Comparison of ENCODE assay signal across 9 cellular contexts in genomic region chr11:20647976-20648565, GRCh38. TPM values are rescaled to one million over a fixed set of nuclear protein-coding genes. Genes with fewer than 3 reads are reported as not detected.
DNase-seq lines count a peak whose midpoint lies in the region; ATAC-seq, FAIRE-seq and TF ChIP-seq lines count a peak whose summit lies in the region.
"Had no signal": no experiment of that assay in that cellular context is flagged by ENCODE, and none has a peak within 500 bp of the region (broad histone marks: within the 10 kb centered on the region; RNA-seq: fewer than 3 reads in every experiment).

No MANE protein-coding gene starts in this region.

- H3K4me1 Mint-ChIP-seq in activated CD4-positive, alpha-beta T cell treated with anti-CD3 and anti-CD28 coated beads, Interleukin-2, amount 10 ng/mL, durations not matched to agents 24 days and 14 days = no peaks in the 10 kb centered on the region

- ATAC-seq in HG02970 (IDR thresholded peaks at IDR 0.05; ENCODE audit: low FRiP score, unreplicated experiment) = no peak

- no peak overlapping the region for H3K27ac Mint-ChIP-seq in activated CD4-positive, alpha-beta T cell treated with anti-CD3 and anti-CD28 coated beads, Interleukin-2, amount 10 ng/mL, durations not matched to agents 24 days and 14 days

- H3K27me3 ChIP-seq in neutrophil = no peaks in the 10 kb centered on the region

- no peak overlapping the region for H3K4me3 ChIP-seq in AG04449 (ENCODE audit: low read depth, low read length)
- no peak overlapping the region for H3K4me3 ChIP-seq in neutrophil (ENCODE audit: low read depth in 1 of 2, low read length in 1 of 2)

- POLR2A ChIA-PET in AG04449 (lab: Yijun Ruan, JAX) = no interaction called here
- POLR2A ChIA-PET in HEK293T (lab: Yijun Ruan, JAX) = no interaction called here

- no peaks in the 10 kb centered on the region for H3K9me3 ChIP-seq in neutrophil

- no peaks in the 10 kb centered on the region for H3K4me1 ChIP-seq in neutrophil (ENCODE audit: control insufficient read depth in 1 of 2, insufficient read depth in 1 of 2, low read depth in 1 of 2, low read length in 1 of 2)

- H3K27ac ChIP-seq in neutrophil = no peak overlapping the region

- FAIRE-seq in G401.6 (lab: Jason Lieb, UNC) = peak; percentile 77

- H3K36me3 ChIP-seq in neutrophil = no peaks in the 10 kb centered on the region

- no peaks in the 10 kb centered on the region for H3K27me3 Mint-ChIP-seq in activated CD4-positive, alpha-beta T cell treated with anti-CD3 and anti-CD28 coated beads, Interleukin-2, amount 10 ng/mL, durations not matched to agents 24 days and 14 days

- intact Hi-C loops in activated CD4-positive, alpha-beta T cell treated with anti-CD3 and anti-CD28 coated beads, Interleukin-2, amount 10 ng/mL, durations not matched to agents 24 days and 14 days (cut with micrococcal nuclease) = loop anchor here (1.0 to 5.0 kb wide), 2 partner anchors 24 to 1654 kb away; no protein-coding TSS in a partner anchor

- no peaks in the 10 kb centered on the region for H3K9me3 Mint-ChIP-seq in activated CD4-positive, alpha-beta T cell treated with anti-CD3 and anti-CD28 coated beads, Interleukin-2, amount 10 ng/mL, durations not matched to agents 24 days and 14 days

- DNase-seq in AG04449 (ENCODE audit: low read depth, low spot score) (no peak), HEK293T (ENCODE audit: extremely low spot score) (peak; percentile 65), NCI-H1694 (lab: John Stamatoyannopoulos, UW) (peak; percentile 46), fibroblast of gingiva (ENCODE audit: low read depth) (peak; percentile 11)
- peak; percentile 81 for DNase-seq in activated CD4-positive, alpha-beta T cell treated with anti-CD3 and anti-CD28 coated beads, Interleukin-2, amount 10 ng/mL, durations not matched to agents 24 days and 14 days

- CTCF ChIA-PET in AG04449 (lab: Yijun Ruan, JAX) (interaction anchor here (0.6 to 3.6 kb wide), 11 partner anchors 9 to 1659 kb away, joined by 3 to 20 read pairs (median 3); no protein-coding TSS in a partner anchor), HEK293T (lab: Yijun Ruan, JAX) (interaction anchor here (0.7 to 1.5 kb wide), 3 partner anchors 17 to 864 kb away, joined by 3 to 5 read pairs (median 3); no protein-coding TSS in a partner anchor)

- TF ChIP-seq CTCF in AG04449 (IDR thresholded peaks at IDR 0.05; ENCODE audit: insufficient read depth, low read length, missing control alignments) (peak; percentile 71), neutrophil (IDR thresholded peaks at IDR 0.05) (peak; percentile 87)

- no peaks in the 10 kb centered on the region for H3K36me3 Mint-ChIP-seq in activated CD4-positive, alpha-beta T cell treated with anti-CD3 and anti-CD28 coated beads, Interleukin-2, amount 10 ng/mL, durations not matched to agents 24 days and 14 days (ENCODE audit: low read depth)

- H3K4me3 Mint-ChIP-seq in activated CD4-positive, alpha-beta T cell treated with anti-CD3 and anti-CD28 coated beads, Interleukin-2, amount 10 ng/mL, durations not matched to agents 24 days and 14 days = no peak overlapping the region

TF ChIP-seq in HEK293T, 16 proteins besides CTCF, POLR2A, EP300 and RAD21:
- no peak for TF ChIP-seq SUZ12 (IDR thresholded peaks at IDR 0.05)
- no peak for TF ChIP-seq HDGF (IDR thresholded peaks at IDR 0.05; ENCODE audit: borderline replicate concordance)
- no peak for TF ChIP-seq ELF4 (IDR thresholded peaks at IDR 0.05)
- no peak for TF ChIP-seq CTBP1 (IDR thresholded peaks at IDR 0.05; ENCODE audit: borderline replicate concordance)
- no peak for TF ChIP-seq L3MBTL2 (conservative IDR thresholded peaks at IDR 0.05)

RNA-seq across cellular contexts. Expression of gene NELL1, which starts 21.3 kb away (rescaled TPM):
- not detected in 2 replicates for total RNA-seq in activated CD4-positive, alpha-beta T cell treated with anti-CD3 and anti-CD28 coated beads, Interleukin-2, amount 10 ng/mL, durations not matched to agents 24 days and 14 days
- total RNA-seq: mononuclear cell had no signal

RNA-seq across cellular contexts. Expression of gene SLC6A5, which starts 48.7 kb away (rescaled TPM):
- not detected in 2 replicates for total RNA-seq in activated CD4-positive, alpha-beta T cell treated with anti-CD3 and anti-CD28 coated beads, Interleukin-2, amount 10 ng/mL, durations not matched to agents 24 days and 14 days
- total RNA-seq: mononuclear cell had no signal
